In genomic region chr4:181731900-181732299, GRCh38 we compare ENCODE assay signal across 1 cellular context.
A peak's percentile ranks its signal among the peaks of the same experiment; 100 is the strongest.
TF ChIP-seq lines count a peak whose summit lies in the region.

No MANE protein-coding gene starts in this region.

TF ChIP-seq in HepG2, 621 proteins besides CTCF, POLR2A, EP300 and RAD21 (continued from another document):
- TF ChIP-seq, protein P1, sequence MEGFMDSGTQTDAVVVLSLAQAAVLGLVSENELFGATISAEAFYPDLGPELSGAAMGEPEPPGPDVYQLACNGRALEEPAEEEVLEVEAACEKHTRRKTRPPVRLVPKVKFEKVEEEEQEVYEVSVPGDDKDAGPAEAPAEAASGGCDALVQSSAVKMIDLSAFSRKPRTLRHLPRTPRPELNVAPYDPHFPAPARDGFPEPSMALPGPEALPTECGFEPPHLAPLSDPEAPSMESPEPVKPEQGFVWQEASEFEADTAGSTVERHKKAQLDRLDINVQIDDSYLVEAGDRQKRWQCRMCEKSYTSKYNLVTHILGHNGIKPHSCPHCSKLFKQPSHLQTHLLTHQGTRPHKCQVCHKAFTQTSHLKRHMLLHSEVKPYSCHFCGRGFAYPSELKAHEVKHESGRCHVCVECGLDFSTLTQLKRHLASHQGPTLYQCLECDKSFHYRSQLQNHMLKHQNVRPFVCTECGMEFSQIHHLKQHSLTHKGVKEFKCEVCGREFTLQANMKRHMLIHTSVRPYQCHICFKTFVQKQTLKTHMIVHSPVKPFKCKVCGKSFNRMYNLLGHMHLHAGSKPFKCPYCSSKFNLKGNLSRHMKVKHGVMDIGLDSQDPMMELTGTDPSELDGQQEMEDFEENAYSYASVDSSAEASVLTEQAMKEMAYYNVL (CRISPR knock-in tag; IDR thresholded peaks at IDR 0.05; ENCODE audit: borderline replicate concordance), result no peak
- TF ChIP-seq, protein P2, sequence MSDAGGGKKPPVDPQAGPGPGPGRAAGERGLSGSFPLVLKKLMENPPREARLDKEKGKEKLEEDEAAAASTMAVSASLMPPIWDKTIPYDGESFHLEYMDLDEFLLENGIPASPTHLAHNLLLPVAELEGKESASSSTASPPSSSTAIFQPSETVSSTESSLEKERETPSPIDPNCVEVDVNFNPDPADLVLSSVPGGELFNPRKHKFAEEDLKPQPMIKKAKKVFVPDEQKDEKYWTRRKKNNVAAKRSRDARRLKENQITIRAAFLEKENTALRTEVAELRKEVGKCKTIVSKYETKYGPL (CRISPR knock-in tag; IDR thresholded peaks at IDR 0.05), result no peak
- TF ChIP-seq ZKSCAN5 (CRISPR knock-in tag; IDR thresholded peaks at IDR 0.05) (no peak), MAFF (IDR thresholded peaks at IDR 0.05; ENCODE audit: low read depth, low read length) (peak; percentile 65), CBFB (CRISPR knock-in tag; IDR thresholded peaks at IDR 0.05) (no peak), THAP9 (CRISPR knock-in tag; IDR thresholded peaks at IDR 0.05; ENCODE audit: borderline replicate concordance) (no peak), SATB2 (CRISPR knock-in tag; IDR thresholded peaks at IDR 0.05) (no peak)
- TF ChIP-seq, protein P3, sequence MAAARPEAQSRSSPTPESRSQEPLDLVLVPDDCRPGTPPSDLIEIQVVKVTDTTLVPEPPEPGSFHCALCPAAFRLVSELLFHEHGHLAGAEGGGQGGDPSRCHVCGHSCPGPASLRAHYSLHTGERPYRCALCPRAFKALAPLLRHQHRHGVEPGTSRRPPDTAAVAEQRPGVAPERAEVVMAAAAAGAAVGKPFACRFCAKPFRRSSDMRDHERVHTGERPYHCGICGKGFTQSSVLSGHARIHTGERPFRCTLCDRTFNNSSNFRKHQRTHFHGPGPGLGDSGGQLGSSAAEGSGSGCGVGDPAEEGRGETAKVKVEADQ (CRISPR knock-in tag; IDR thresholded peaks at IDR 0.05; ENCODE audit: borderline replicate concordance), result no peak
- TF ChIP-seq, protein P4, sequence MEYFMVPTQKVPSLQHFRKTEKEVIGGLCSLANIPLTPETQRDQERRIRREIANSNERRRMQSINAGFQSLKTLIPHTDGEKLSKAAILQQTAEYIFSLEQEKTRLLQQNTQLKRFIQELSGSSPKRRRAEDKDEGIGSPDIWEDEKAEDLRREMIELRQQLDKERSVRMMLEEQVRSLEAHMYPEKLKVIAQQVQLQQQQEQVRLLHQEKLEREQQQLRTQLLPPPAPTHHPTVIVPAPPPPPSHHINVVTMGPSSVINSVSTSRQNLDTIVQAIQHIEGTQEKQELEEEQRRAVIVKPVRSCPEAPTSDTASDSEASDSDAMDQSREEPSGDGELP (IDR thresholded peaks at IDR 0.05; ENCODE audit: borderline replicate concordance, low read depth), result no peak
